In genomic region chr22:45975266-45976161, GRCh38 we compare ENCODE assay signal across 14 cellular contexts. TPM values are rescaled to one million over a fixed set of nuclear protein-coding genes. Genes with fewer than 3 reads are reported as not detected.
A peak's percentile ranks its signal among the peaks of the same experiment; 100 is the strongest.
DNase-seq lines count a peak whose midpoint lies in the region; ATAC-seq, FAIRE-seq and TF ChIP-seq lines count a peak whose summit lies in the region.
"Had no signal": no experiment of that assay in that cellular context is flagged by ENCODE, and none has a peak within 500 bp of the region (broad histone marks: within the 10 kb centered on the region; RNA-seq: fewer than 3 reads in every experiment).

No MANE protein-coding gene starts in this region.

- POLR2A ChIA-PET in A549 (lab: Yijun Ruan, JAX) (interaction anchor here (1.1 kb wide), 1 partner anchor 64 kb away, joined by 4 read pairs; no protein-coding TSS in a partner anchor), HEK293 (lab: Yijun Ruan, JAX) (interaction anchor here (1.0 kb wide), 1 partner anchor 397 kb away, joined by 3 read pairs; no protein-coding TSS in a partner anchor), K562 (lab: Yijun Ruan, JAX) (no interaction called here)

- H3K27ac ChIP-seq in A549 (peak overlapping the region; percentile 97 to 99), HEK293 (ENCODE audit: extremely low read depth, low read depth, low read length) (no peak overlapping the region), K562 (ENCODE audit: extremely low read depth, low read depth, low read length) (no peak overlapping the region), left lung (no peak overlapping the region), dorsolateral prefrontal cortex (no peak overlapping the region)
- H3K27ac ChIP-seq: gastrocnemius medialis had no signal

- ATAC-seq in A549 (no peak), K562 (no peak), left lung (peak; percentile 2), GM21723 (IDR thresholded peaks at IDR 0.05; ENCODE audit: unreplicated experiment) (no peak)
- ATAC-seq: CD8-positive, alpha-beta T cell; gastrocnemius medialis had no signal

- H3K79me2 ChIP-seq in K562 (ENCODE audit: control insufficient read depth, insufficient read depth, low read length), result no peaks in the 10 kb centered on the region

- H3K4me1 ChIP-seq in A549 (peaks cover 48% of the 10 kb centered on the region), HEK293 (ENCODE audit: control insufficient read depth, insufficient read depth, low read length) (peaks cover 4% of the 10 kb centered on the region), K562 (replicated peaks in 1 of 2; ENCODE audit: control insufficient read depth in 2 of 2, insufficient read depth in 2 of 2, low read length in 2 of 2) (peaks cover 0 to 29% of the 10 kb centered on the region in 2 experiments; a peak in 3 of 5 replicates), left lung (peaks cover 15 to 58% of the 10 kb centered on the region in 2 donors)

- H3K9me1 ChIP-seq in K562 (ENCODE audit: control insufficient read depth, insufficient read depth, low read length), result no peaks in the 10 kb centered on the region

- H3K27me3 ChIP-seq in K562 (ENCODE audit: control insufficient read depth in 2 of 2, insufficient read depth in 2 of 2, low read length in 2 of 2) (peaks cover 4 to 34% of the 10 kb centered on the region in 2 experiments; a peak in 4 of 5 replicates), left lung (peaks cover 65 to 84% of the 10 kb centered on the region in 2 donors), dorsolateral prefrontal cortex (peaks cover 0 to 82% (median 69%) of the 10 kb centered on the region in 45 donors)

- TF ChIP-seq POLR2A in A549 (IDR thresholded peaks at IDR 0.05; ENCODE audit: low read length) (no peak), K562 (conservative IDR thresholded peaks at IDR 0.05) (no peak)

- TF ChIP-seq CTCF in A549 (IDR thresholded peaks at IDR 0.05) (no peak), HEK293 (tag by site-specific recombination; IDR thresholded peaks at IDR 0.05) (no peak), K562 (IDR thresholded peaks at IDR 0.05 in 2 of 3, conservative IDR thresholded peaks at IDR 0.05 in 1 of 3; ENCODE audit: insufficient read depth in 2 of 3, low read depth in 1 of 3, low read length in 3 of 3) (no peak), left lung (IDR thresholded peaks at IDR 0.05) (no peak), dorsolateral prefrontal cortex (IDR thresholded peaks at IDR 0.05 in 54 of 56, conservative IDR thresholded peaks at IDR 0.05 in 2 of 56; ENCODE audit: low read depth in 1 of 56, partially characterized antibody in 56 of 56) (no peak)

- no peak overlapping the region for H3K9ac ChIP-seq in K562 (ENCODE audit: insufficient read depth in 1 of 2, low read depth in 2 of 2, low read length in 2 of 2)

- H2AFZ ChIP-seq in K562 (ENCODE audit: low read depth, low read length), result no peak overlapping the region

- CTCF ChIA-PET in A549 (lab: Yijun Ruan, JAX) (interaction anchor here (1.5 to 2.5 kb wide), 2 partner anchors 398 to 421 kb away, joined by 3 to 12 read pairs; no protein-coding TSS in a partner anchor), HEK293 (lab: Yijun Ruan, JAX) (interaction anchor here (0.6 to 1.7 kb wide), 5 partner anchors 8 to 398 kb away, joined by 3 to 6 read pairs (median 4); no protein-coding TSS in a partner anchor), K562 (lab: Yijun Ruan, JAX; ENCODE audit: low intra/inter-chr PET ratio) (interaction anchor here (0.9 kb wide), 1 partner anchor 112 kb away, joined by 5 read pairs; no protein-coding TSS in a partner anchor)

- in situ Hi-C loops in K562 (cut with MboI), result no loop called here

- intact Hi-C loops in K562 (cut with micrococcal nuclease) (no loop called here), left lung (cut with DNase I) (no loop called here), dorsolateral prefrontal cortex (cut with DNase I) (no loop called here)

- no peaks in the 10 kb centered on the region for H3K36me3 ChIP-seq in HEK293 (ENCODE audit: control insufficient read depth in 2 of 2, insufficient read depth in 1 of 2, low read length in 2 of 2)
- H3K36me3 ChIP-seq in K562 (ENCODE audit: control insufficient read depth, insufficient read depth, low read length), result no peaks in the 10 kb centered on the region
- H3K36me3 ChIP-seq in left lung, result no peaks in the 10 kb centered on the region
- H3K36me3 ChIP-seq: gastrocnemius medialis had no signal

- WGBS in A549 (ENCODE audit: missing lambda C conversion rate), result 1% methylated on average over 18 of the region's 79 CpGs
- 4% methylated on average over 24 of the region's 79 CpGs for WGBS in K562 (ENCODE audit: insufficient coverage, low coverage, missing lambda C conversion rate)

- TF ChIP-seq EP300 in A549 (IDR thresholded peaks at IDR 0.05) (no peak), K562 (IDR thresholded peaks at IDR 0.05; ENCODE audit: low read length) (no peak)

- H3K4me3 ChIP-seq in A549 (peak overlapping the region; percentile 99), HEK293 (ENCODE audit: low read depth, low read length) (peak overlapping the region; percentile 46), K562 (no peak overlapping the region), left lung (peak overlapping the region; percentile 17 to 19), dorsolateral prefrontal cortex (peak overlapping the region in 7 of 59 donors; percentile 12 to 62 (median 49))

- TF ChIP-seq RAD21 in A549 (conservative IDR thresholded peaks at IDR 0.05 in 1 of 2, IDR thresholded peaks at IDR 0.05 in 1 of 2) (no peak), K562 (CRISPR knock-in tag; conservative IDR thresholded peaks at IDR 0.05 in 1 of 2, IDR thresholded peaks at IDR 0.05 in 1 of 2) (no peak)

- peaks cover 3% of the 10 kb centered on the region for H4K20me1 ChIP-seq in K562 (replicated peaks; ENCODE audit: control insufficient read depth, insufficient read depth, low read length)

- H3K4me2 ChIP-seq in A549, result peak overlapping the region; percentile 100
- H3K4me2 ChIP-seq in K562 (ENCODE audit: insufficient read depth, low read length), result no peak overlapping the region

- FAIRE-seq in A549 (lab: Jason Lieb, UNC), result no peak
- no peak for FAIRE-seq in K562 (lab: Jason Lieb, UNC)

- no peaks in the 10 kb centered on the region for H3K9me3 ChIP-seq in A549
- no peaks in the 10 kb centered on the region for H3K9me3 ChIP-seq in HEK293 (ENCODE audit: control insufficient read depth, insufficient read depth, low read depth, low read length)
- peaks cover 3% of the 10 kb centered on the region; the same call in 1 of the 2 replicates for H3K9me3 ChIP-seq in K562 (replicated peaks; ENCODE audit: control insufficient read depth, insufficient read depth, low read depth, low read length)
- no peaks in the 10 kb centered on the region for H3K9me3 ChIP-seq in left lung
- H3K9me3 ChIP-seq: gastrocnemius medialis had no signal

- no peak for DNase-seq in A549 (ENCODE audit: low read depth in 1 of 2, low spot score in 1 of 2)
- no peak for DNase-seq in K562 (ENCODE audit: extremely low read depth in 1 of 4, low spot score in 3 of 4)
- peak in 1 of 2 donors; percentile 74 for DNase-seq in left lung
- DNase-seq in A172 (ENCODE audit: low spot score), result no peak
- no peak for DNase-seq in effector CD4-positive, alpha-beta T cell
- DNase-seq in dorsolateral prefrontal cortex, result no peak
- DNase-seq: activated CD4-positive, alpha-beta T cell treated with anti-CD3 and anti-CD28 coated beads, Interleukin-2, amount 50 U/mL, for 48 hours; aorta; CD8-positive, alpha-beta T cell; gastrocnemius medialis; SHP77; substantia nigra had no signal

- BruUV-seq in K562 (replicated peaks; lab: Mats Ljungman, UMichigan), result no TSS peak

TF ChIP-seq in HEK293, 187 proteins besides CTCF, POLR2A, EP300 and RAD21 (continues in another document):
- TF ChIP-seq ZIC2 (tag by site-specific recombination; IDR thresholded peaks at IDR 0.05), result peak; percentile 89
- TF ChIP-seq ZFHX2 (tag by site-specific recombination; conservative IDR thresholded peaks at IDR 0.05), result peak; percentile 51; the same call in 1 of the 2 replicates

TF ChIP-seq in K562, 482 proteins besides CTCF, POLR2A, EP300 and RAD21 (continues in another document):
- peak; percentile 45; the same call in 1 of the 2 replicates for TF ChIP-seq ZKSCAN1 (IDR thresholded peaks at IDR 0.05; ENCODE audit: low read depth, low read length)

RNA-seq across cellular contexts. Expression of gene WNT7B, which starts 1.4 kb away (rescaled TPM):
- 16.9 and 21.0 TPM in 2 replicates for polyA plus RNA-seq in A549 (2011; rRNA removed)
- 36.4 and 59.9 TPM in 2 replicates for polyA plus RNA-seq in A549 (2012; cell fraction: cytosol; rRNA removed)
- polyA plus RNA-seq in A549 (2012; cell fraction: nucleus; rRNA removed), result 48.0 and 49.6 TPM in 2 replicates
- polyA plus RNA-seq in A549 (2017; fragmentation: RNase III; extraction: RNeasy Plus Mini Kit Qiagen cat#74134 plus additional on column Dnase treatment), result 80.8 to 92.0 TPM (median 82.2 TPM) in 3 replicates
- 19.4 and 42.1 TPM in 2 replicates for polyA minus RNA-seq in A549 (2011; rRNA and poly(A)+ RNA removed)
- total RNA-seq in K562 (2011; cell fraction: chromatin; rRNA removed; ENCODE audit: low replicate concordance), result not detected in 2 replicates
- not detected in 2 replicates for total RNA-seq in K562 (2011; cell fraction: nucleolus; rRNA removed)
- not detected in 2 replicates for total RNA-seq in K562 (2011; cell fraction: nucleoplasm; rRNA removed)
- total RNA-seq in K562 (2014; rRNA removed), result not detected in 2 replicates
- not detected in 2 replicates for total RNA-seq in K562 (2014; rRNA removed; fragmentation: Illumina TruSeq; extraction: Trizol)
- not detected in 2 replicates for total RNA-seq in K562 (2015; rRNA removed; fragmentation: Illumina TruSeq; extraction: Trizol)
- not detected in 2 replicates for total RNA-seq in K562 (2021)
- not detected in 2 replicates for polyA plus RNA-seq in K562 (2011; rRNA removed)
- not detected in 2 replicates for polyA plus RNA-seq in K562 (2011; cell fraction: cytosol; rRNA removed)
- not detected in 2 replicates for polyA plus RNA-seq in K562 (2011; cell fraction: nucleus; rRNA removed)
- polyA plus RNA-seq in K562 (2012), result not detected in 2 replicates
- not detected in 2 replicates for polyA plus RNA-seq in K562 (2014; fragmentation: Illumina TruSeq; extraction: Trizol)
- not detected for polyA plus RNA-seq in K562 (2014; fragmentation: Nextera tagmentation; extraction: Ambion mirVana)
- polyA plus RNA-seq in K562 (2014; rRNA removed), result not detected in 2 replicates
- not detected in 2 replicates for polyA minus RNA-seq in K562 (2011; rRNA and poly(A)+ RNA removed)
- not detected in 2 replicates for polyA minus RNA-seq in K562 (2011; cell fraction: cytosol; rRNA and poly(A)+ RNA removed)
- polyA minus RNA-seq in K562 (2011; cell fraction: nucleus; rRNA and poly(A)+ RNA removed), result not detected in 2 replicates
- 10 to 100 TPM in 1 of 2 donors, 1 to 10 TPM in 1; 7.2 to 11.4 TPM for total RNA-seq in left lung
- total RNA-seq in A172 (2014; rRNA removed; shearing (Covaris generic)), result 4.5 and 6.3 TPM in 2 replicates
- total RNA-seq in dorsolateral prefrontal cortex, result 10 to 100 TPM in 1 of 120 experiments, 1 to 10 TPM in 118, under 1 TPM in 1; 0.67 to 11.8 (median 2.7) TPM
- total RNA-seq: aorta; CD8-positive, alpha-beta T cell; gastrocnemius medialis had no signal
- polyA plus RNA-seq: aorta had no signal

Comparison
In these comparisons a context has a peak if more than half of its experiments do, and no peak if none do; other contexts are left out.
1. H3K27ac ChIP-seq: peak in A549 (2 of 2); none in HEK293 (single experiment), K562 (single experiment), left lung (0 of 2) and dorsolateral prefrontal cortex (0 of 59).